In genomic region chr19:4653793-4654436, GRCh38 we compare ENCODE assay signal across 35 cellular contexts. TPM values are rescaled to one million over a fixed set of nuclear protein-coding genes. Genes with fewer than 3 reads are reported as not detected.
DNase-seq lines count a peak whose midpoint lies in the region; ATAC-seq, FAIRE-seq and TF ChIP-seq lines count a peak whose summit lies in the region.
"Had no signal": no experiment of that assay in that cellular context is flagged by ENCODE, and none has a peak within 500 bp of the region (broad histone marks: within the 10 kb centered on the region; RNA-seq: fewer than 3 reads in every experiment).

No MANE protein-coding gene starts in this region.

- H3K9me3 ChIP-seq in BLaER1 (no peaks in the 10 kb centered on the region), H9 (ENCODE audit: control insufficient read depth, low read depth, low read length) (no peaks in the 10 kb centered on the region), GM12878 (replicated peaks; ENCODE audit: control insufficient read depth, insufficient read depth, low read length) (no peaks in the 10 kb centered on the region), liver (ENCODE audit: control insufficient read depth in 4 of 4, low read length in 3 of 4) (no peaks in the 10 kb centered on the region), left lung (no peaks in the 10 kb centered on the region)
- H3K9me3 ChIP-seq in CD8-positive, alpha-beta T cell (ENCODE audit: low read length) = no peaks in the 10 kb centered on the region

- no peak overlapping the region for H3K14ac ChIP-seq in H9 (ENCODE audit: insufficient read depth, low read length)

- SMC1A ChIA-PET in GM12878 (lab: Charles Lee; ENCODE audit: uncharacterized antibody, unreplicated experiment) = no interaction called here

- no peak for TF ChIP-seq EP300 in GM12878 (IDR thresholded peaks at IDR 0.05; ENCODE audit: borderline replicate concordance in 1 of 2, control insufficient read depth in 1 of 2, low read depth in 2 of 2, low read length in 2 of 2)

- no peaks in the 10 kb centered on the region for H3K9me3 Mint-ChIP-seq in H9
- H3K9me3 Mint-ChIP-seq in CD8-positive, alpha-beta T cell = no peaks in the 10 kb centered on the region
- H3K9me3 Mint-ChIP-seq: activated T-helper 17 cell treated with anti-CD3 and anti-CD28 coated beads, Interleukin-2, amount 50 U/mL, for 72 hours; naive B cell; stimulated activated naive CD8-positive, alpha-beta T cell treated with anti-CD3 and anti-CD28 coated beads, Interleukin-15, amount 100 ng/mL, for 72 hours had no signal

- no peak overlapping the region for H3K27ac ChIP-seq in BLaER1
- H3K27ac ChIP-seq in H9 (ENCODE audit: insufficient read length, low read depth, low read length) = no peak overlapping the region
- no peak overlapping the region for H3K27ac ChIP-seq in GM12878 (ENCODE audit: control insufficient read depth, insufficient read depth)
- H3K27ac ChIP-seq in liver (ENCODE audit: low read depth in 1 of 2, low read length in 2 of 2) = peak overlapping the region; percentile 75 to 88
- H3K27ac ChIP-seq in left lung = no peak overlapping the region
- no peak overlapping the region for H3K27ac ChIP-seq in CD8-positive, alpha-beta T cell (ENCODE audit: low read depth, low read length)
- H3K27ac ChIP-seq: VCaP had no signal

- no peak overlapping the region for H3K4me3 Mint-ChIP-seq in H9
- no peak overlapping the region for H3K4me3 Mint-ChIP-seq in CD8-positive, alpha-beta T cell
- H3K4me3 Mint-ChIP-seq: activated CD8-positive, alpha-beta T cell treated with anti-CD3 and anti-CD28 coated beads, Interleukin-2, amount 10 ng/mL, durations not matched to agents 7 days and 5 days; activated T-helper 17 cell treated with anti-CD3 and anti-CD28 coated beads, Interleukin-2, amount 50 U/mL, for 72 hours; brain; stimulated activated naive CD8-positive, alpha-beta T cell treated with anti-CD3 and anti-CD28 coated beads, Interleukin-15, amount 100 ng/mL, for 72 hours had no signal

- H3K18ac ChIP-seq in H9 (ENCODE audit: insufficient read length, low read depth, low read length) = no peak overlapping the region

- H3K79me1 ChIP-seq in H9 (ENCODE audit: insufficient read depth, low read depth, low read length, poor library complexity, severe bottlenecking) = no peaks in the 10 kb centered on the region

- WGBS in H9 (ENCODE audit: extremely low coverage, insufficient read length, low lambda C conversion rate) = no CpG with 5 or more reads among the region's 13 CpGs
- WGBS in GM12878 (ENCODE audit: insufficient coverage, insufficient replicate concordance, low lambda C conversion rate, missing lambda C conversion rate) = 95% methylated on average over 13 of the region's 13 CpGs
- WGBS in liver = 67% methylated on average over 13 of the region's 13 CpGs

- H3K4me2 ChIP-seq in BLaER1 (no peak overlapping the region), H9 (ENCODE audit: insufficient read depth, insufficient read length, low read length) (no peak overlapping the region), GM12878 (ENCODE audit: control insufficient read depth, insufficient read depth) (no peak overlapping the region)

- peak overlapping the region in 2 of 3 experiments; percentile 64 to 79; a peak in 3 of 7 replicates for H3K27ac Mint-ChIP-seq in H9
- H3K27ac Mint-ChIP-seq in CD8-positive, alpha-beta T cell = no peak overlapping the region

- no peak overlapping the region for H3K4ac ChIP-seq in H9 (ENCODE audit: low read depth, low read length)

- H3K56ac ChIP-seq in H9 (ENCODE audit: insufficient read length, low read depth, low read length) = no peak overlapping the region

- H2BK20ac ChIP-seq in H9 (ENCODE audit: low read depth, low read length, poor library complexity, severe bottlenecking) = no peak overlapping the region

- H3K4me1 Mint-ChIP-seq in H9 = peaks cover 5 to 6% of the 10 kb centered on the region in 2 experiments; a peak in 3 of 4 replicates
- H3K4me1 Mint-ChIP-seq in CD8-positive, alpha-beta T cell (ENCODE audit: low read depth) = peaks cover 2% of the 10 kb centered on the region
- H3K4me1 Mint-ChIP-seq: activated T-helper 17 cell treated with anti-CD3 and anti-CD28 coated beads, Interleukin-2, amount 50 U/mL, for 72 hours; brain had no signal

- RAD21 ChIA-PET in GM12878 (lab: Charles Lee; ENCODE audit: unreplicated experiment) = no interaction called here

- H3K36me3 Mint-ChIP-seq in H9 (ENCODE audit: insufficient read depth in 1 of 3, low read depth in 3 of 3) = peaks cover 5 to 24% (median 13%) of the 10 kb centered on the region in 3 experiments; a peak in 6 of 7 replicates
- H3K36me3 Mint-ChIP-seq in CD8-positive, alpha-beta T cell = peaks cover 47% of the 10 kb centered on the region

- no peak overlapping the region for H2BK15ac ChIP-seq in H9 (ENCODE audit: low read depth, low read length)

- H3K79me2 ChIP-seq in H9 (ENCODE audit: insufficient read depth, low read length) (no peaks in the 10 kb centered on the region), GM12878 (ENCODE audit: control insufficient read depth, insufficient read depth, low read length) (no peaks in the 10 kb centered on the region; the same call in 1 of the 2 replicates)

- no peak overlapping the region for H2AFZ ChIP-seq in H9 (ENCODE audit: low read length)
- H2AFZ ChIP-seq in GM12878 (ENCODE audit: control insufficient read depth, low read depth, low read length) = no peak overlapping the region

- CTCF ChIA-PET in GM12878 (lab: Yijun Ruan, JAX) = no interaction called here
- CTCF ChIA-PET in CD8-positive, alpha-beta T cell (lab: Charles Lee) = interaction anchor here (1.2 to 1.8 kb wide), 2 partner anchors 17 to 78 kb away, joined by 3 to 8 read pairs; no protein-coding TSS in a partner anchor

- TF ChIP-seq POLR2A in GM12878 (IDR thresholded peaks at IDR 0.05; ENCODE audit: low read depth, low read length) = peak; percentile 27

- no peaks in the 10 kb centered on the region for H3K27me3 Mint-ChIP-seq in H9 (ENCODE audit: low read depth)
- H3K27me3 Mint-ChIP-seq in CD8-positive, alpha-beta T cell (ENCODE audit: low read depth) = no peaks in the 10 kb centered on the region
- H3K27me3 Mint-ChIP-seq: activated T-helper 17 cell treated with anti-CD3 and anti-CD28 coated beads, Interleukin-2, amount 50 U/mL, for 72 hours; brain; naive B cell; stimulated activated naive CD8-positive, alpha-beta T cell treated with anti-CD3 and anti-CD28 coated beads, Interleukin-15, amount 100 ng/mL, for 72 hours had no signal

- no peak overlapping the region for H2AK5ac ChIP-seq in H9 (ENCODE audit: insufficient read length, low read length)

- H3K36me3 ChIP-seq in BLaER1 = peaks cover 94% of the 10 kb centered on the region
- H3K36me3 ChIP-seq in GM12878 (ENCODE audit: control insufficient read depth in 2 of 2, insufficient read depth in 2 of 2, low read length in 1 of 2) = peaks cover 8 to 9% of the 10 kb centered on the region in 2 experiments; a peak in 3 of 4 replicates
- H3K36me3 ChIP-seq in liver (ENCODE audit: control insufficient read depth in 4 of 4, insufficient read depth in 3 of 4, low read depth in 1 of 4, low read length in 3 of 4) = peaks cover 10 to 28% (median 18%) of the 10 kb centered on the region in 4 donors
- peaks cover 0 to 67% of the 10 kb centered on the region in 2 donors for H3K36me3 ChIP-seq in left lung
- peaks cover 12% of the 10 kb centered on the region for H3K36me3 ChIP-seq in CD8-positive, alpha-beta T cell (ENCODE audit: insufficient read depth, low read length)

- H3K9ac ChIP-seq in BLaER1 (0 out of 2 replicates have a peak overlapping the region, but pooled peaks have one; percentile 10), H9 (ENCODE audit: extremely low read depth, insufficient read length, low read length) (no peak overlapping the region), GM12878 (ENCODE audit: control insufficient read depth, insufficient read depth, low read length) (no peak overlapping the region), liver (ENCODE audit: low read depth in 1 of 2, low read length in 2 of 2) (no peak overlapping the region)

- DNase-seq in H9 (no peak), GM12878 (ENCODE audit: low read depth, low spot score) (no peak), left lung (no peak), T-helper 1 cell (no peak)
- no peak for DNase-seq in CD8-positive, alpha-beta T cell
- DNase-seq: activated CD4-positive, alpha-beta T cell treated with anti-CD3 and anti-CD28 coated beads for 4 hours; activated CD8-positive, alpha-beta T cell treated with anti-CD3 and anti-CD28 coated beads, Interleukin-2, amount 10 ng/mL, durations not matched to agents 7 days and 5 days; activated naive CD4-positive, alpha-beta T cell treated with anti-CD3 and anti-CD28 coated beads, Interleukin-2, amount 50 U/mL, for 16 hours; DMS79; effector CD4-positive, alpha-beta T cell; H7; hippocampal formation; Kasumi-1; left colon; naive B cell; NCI-H1417 treated with DMSO at 0.1 percent for 48 hours; NCI-H2029 treated with DMSO at 0.1 percent for 48 hours; NCI-H2227 treated with DMSO at 0.1 percent for 48 hours; NCI-H526 treated with DMSO at 0.1 percent for 48 hours; NK-92 treated with Interleukin-12 subunit alpha and Interleukin-12 subunit beta, amount 100 ng/mL, for 24 hours; SIG-M5; spleen; stimulated activated CD4-positive, alpha-beta T cell treated with anti-CD3 and anti-CD28 coated beads, Interleukin-2, amount 100 ng/mL, for 24 hours; stimulated activated naive CD8-positive, alpha-beta T cell treated with anti-CD3 and anti-CD28 coated beads, Interleukin-15, amount 100 ng/mL, for 72 hours; T1000 had no signal

- H3K23ac ChIP-seq in H9 (ENCODE audit: insufficient read length, low read depth, low read length) = no peak overlapping the region

- H4K91ac ChIP-seq in H9 (ENCODE audit: insufficient read length, low read depth, low read length) = no peak overlapping the region

- no peak overlapping the region for H3T11ph ChIP-seq in H9 (ENCODE audit: low read length)

- H4K20me1 ChIP-seq in BLaER1 = peaks cover 49% of the 10 kb centered on the region
- no peaks in the 10 kb centered on the region for H4K20me1 ChIP-seq in H9 (ENCODE audit: control insufficient read depth, insufficient read depth, insufficient read length)
- no peaks in the 10 kb centered on the region for H4K20me1 ChIP-seq in GM12878 (ENCODE audit: control insufficient read depth, insufficient read depth)

- ATAC-seq in GM12878 (no peak), left lung (no peak)
- ATAC-seq in CD8-positive, alpha-beta T cell = no peak
- ATAC-seq: activated CD8-positive, alpha-beta T cell treated with anti-CD3 and anti-CD28 coated beads, Interleukin-2, amount 10 ng/mL, durations not matched to agents 7 days and 5 days; activated T-helper 17 cell treated with anti-CD3 and anti-CD28 coated beads, Interleukin-2, amount 50 U/mL, for 72 hours; gastroesophageal sphincter; Panc1; right cardiac atrium; stimulated activated naive CD8-positive, alpha-beta T cell treated with anti-CD3 and anti-CD28 coated beads, Interleukin-15, amount 100 ng/mL, for 72 hours had no signal

- intact Hi-C loops in GM12878 (cut with micrococcal nuclease; ENCODE audit: unreplicated experiment) (no loop called here), left lung (cut with DNase I) (no loop called here)
- intact Hi-C loops in CD8-positive, alpha-beta T cell (cut with DNase I, micrococcal nuclease) = no loop called here

- no peak overlapping the region for H2BK120ac ChIP-seq in H9 (ENCODE audit: low read depth, low read length, poor library complexity, severe bottlenecking)

- H3K4me1 ChIP-seq in BLaER1 = peaks cover 35% of the 10 kb centered on the region
- H3K4me1 ChIP-seq in H9 (ENCODE audit: insufficient read depth, low read length) = no peaks in the 10 kb centered on the region
- H3K4me1 ChIP-seq in GM12878 (ENCODE audit: control insufficient read depth, insufficient read depth, low read length) = no peaks in the 10 kb centered on the region
- peaks cover 5 to 42% (median 32%) of the 10 kb centered on the region in 4 donors for H3K4me1 ChIP-seq in liver (ENCODE audit: control insufficient read depth in 4 of 4, insufficient read depth in 4 of 4, low read length in 3 of 4)
- H3K4me1 ChIP-seq in left lung = no peaks in the 10 kb centered on the region
- H3K4me1 ChIP-seq in CD8-positive, alpha-beta T cell (ENCODE audit: insufficient read depth, low read length) = no peaks in the 10 kb centered on the region

- no peaks in the 10 kb centered on the region for H3K23me2 ChIP-seq in H9 (ENCODE audit: insufficient read length, low read depth, low read length, poor library complexity, severe bottlenecking)

- POLR2A ChIA-PET in GM12878 (lab: Charles Lee) = no interaction called here
- POLR2A ChIA-PET in CD8-positive, alpha-beta T cell (lab: Charles Lee) = no interaction called here

- in situ Hi-C loops in GM12878 (cut with MboI) = no loop called here

- no peak for TF ChIP-seq CTCF in H9 (conservative IDR thresholded peaks at IDR 0.05)
- TF ChIP-seq CTCF in GM12878 (IDR thresholded peaks at IDR 0.05 in 2 of 3, conservative IDR thresholded peaks at IDR 0.05 in 1 of 3; ENCODE audit: control insufficient read depth in 2 of 3, extremely low read depth in 1 of 3, insufficient read depth in 1 of 3, low read depth in 3 of 3, low read length in 3 of 3) = no peak
- TF ChIP-seq CTCF in liver (IDR thresholded peaks at IDR 0.05; ENCODE audit: low read depth, low read length, missing input control) = no peak
- no peak for TF ChIP-seq CTCF in left lung (IDR thresholded peaks at IDR 0.05)
- no peak for TF ChIP-seq CTCF in CD8-positive, alpha-beta T cell (IDR thresholded peaks at IDR 0.05)

- H3K27me3 ChIP-seq in BLaER1 = no peaks in the 10 kb centered on the region
- H3K27me3 ChIP-seq in H9 (ENCODE audit: insufficient read depth, low read length) = no peaks in the 10 kb centered on the region
- no peaks in the 10 kb centered on the region for H3K27me3 ChIP-seq in GM12878 (replicated peaks in 1 of 2; ENCODE audit: control insufficient read depth in 2 of 2, insufficient read depth in 2 of 2, low read length in 1 of 2)
- no peaks in the 10 kb centered on the region for H3K27me3 ChIP-seq in liver (ENCODE audit: control insufficient read depth in 4 of 4, insufficient read depth in 4 of 4, low read length in 3 of 4)
- no peaks in the 10 kb centered on the region for H3K27me3 ChIP-seq in left lung
- no peaks in the 10 kb centered on the region for H3K27me3 ChIP-seq in CD8-positive, alpha-beta T cell (ENCODE audit: insufficient read depth, low read length)
- H3K27me3 ChIP-seq: gastroesophageal sphincter, spleen had no signal

- no TSS peak for BruUV-seq in GM12878 (replicated peaks; lab: Mats Ljungman, UMichigan)

- TF ChIP-seq RAD21 in GM12878 (IDR thresholded peaks at IDR 0.05; ENCODE audit: insufficient read depth, low read depth, low read length) (no peak), liver (IDR thresholded peaks at IDR 0.05) (no peak)

- H4K8ac ChIP-seq in H9 (replicated peaks; ENCODE audit: insufficient read length, low read depth, low read length) = no peak overlapping the region

- no peak overlapping the region for H2BK12ac ChIP-seq in H9 (ENCODE audit: insufficient read length, low read depth, low read length)

- no peak overlapping the region for H2BK5ac ChIP-seq in H9 (ENCODE audit: insufficient read length, low read length)

- no peak for FAIRE-seq in GM12878 (lab: Jason Lieb, UNC)
- FAIRE-seq: G401.6, urothelium cell line had no signal

- H4K5ac ChIP-seq in H9 (ENCODE audit: insufficient read length, low read depth, low read length) = no peak overlapping the region

- H3K4me3 ChIP-seq in BLaER1 (no peak overlapping the region), GM12878 (no peak overlapping the region), liver (ENCODE audit: low read depth in 1 of 3, low read length in 3 of 3) (no peak overlapping the region), left lung (no peak overlapping the region)
- H3K4me3 ChIP-seq in CD8-positive, alpha-beta T cell (ENCODE audit: low read depth, low read length) = no peak overlapping the region
- H3K4me3 ChIP-seq: gastroesophageal sphincter, spleen had no signal

RNA-seq across cellular contexts. Expression of gene TNFAIP8L1, which starts 14.6 kb away (rescaled TPM):
- total RNA-seq in H9 (2021) (3.5 and 4.2 TPM in 2 replicates), GM12878 (2014; rRNA removed) (5.0 TPM in 2 replicates), GM12878 (2014; rRNA removed; fragmentation: Illumina TruSeq; extraction: Trizol) (8.3 and 8.7 TPM in 2 replicates), GM12878 (2021) (12.7 and 14.3 TPM in 2 replicates), liver (10 to 100 TPM; 15.6 to 29.0 TPM), left lung (1 to 10 TPM; 5.9 to 8.6 TPM)
- total RNA-seq in GM12878 (2013; cell fraction: nucleolus; rRNA removed) = 17.9 and 19.3 TPM in 2 replicates
- 4.5 TPM for polyA plus RNA-seq in GM12878 (2011; ENCODE audit: low read depth)
- polyA plus RNA-seq in GM12878 (2011; rRNA removed) (7.6 and 9.0 TPM in 2 replicates), GM12878 (2014; fragmentation: Illumina TruSeq; extraction: Trizol) (4.6 and 8.6 TPM in 2 replicates), GM12878 (2014; fragmentation: Nextera tagmentation; extraction: Ambion mirVana) (1 to 10 TPM in 1 of 2 experiments, under 1 TPM in 1; 0.93 to 2.4 TPM), GM12878 (2014; rRNA removed) (12.4 and 13.1 TPM in 2 replicates), GM12878 (2016; fragmentation: Nextera tagmentation; extraction: Ambion mirVana) (1 to 10 TPM; 8.3 to 9.2 TPM), liver (10 to 100 TPM; 19.1 to 21.2 TPM)
- 14.0 and 14.6 TPM in 2 replicates for polyA plus RNA-seq in GM12878 (2011; cell fraction: cytosol; rRNA removed)
- 4.2 and 6.9 TPM in 2 replicates for polyA plus RNA-seq in GM12878 (2011; cell fraction: nucleus; rRNA removed)
- 7.7 and 9.0 TPM in 2 replicates for polyA plus RNA-seq in GM12878 (2012)
- 6.7 and 13.4 TPM in 2 replicates for polyA minus RNA-seq in GM12878 (2011; rRNA and poly(A)+ RNA removed)
- 5.9 and 6.3 TPM in 2 replicates for polyA minus RNA-seq in GM12878 (2011; cell fraction: cytosol; rRNA and poly(A)+ RNA removed)
- polyA minus RNA-seq in GM12878 (2011; cell fraction: nucleus; rRNA and poly(A)+ RNA removed) = 4.1 and 6.6 TPM in 2 replicates
- total RNA-seq in CD8-positive, alpha-beta T cell = 1 to 10 TPM; 4.3 to 4.5 TPM

RNA-seq across cellular contexts. Expression of gene MYDGF, which starts 16.2 kb away (rescaled TPM):
- total RNA-seq in H9 (2021) = 43.4 and 47.0 TPM in 2 replicates
- total RNA-seq in GM12878 (2013; cell fraction: nucleolus; rRNA removed) = 25.3 and 26.6 TPM in 2 replicates
- total RNA-seq in GM12878 (2014; rRNA removed) = 68.7 and 83.5 TPM in 2 replicates
- 46.0 and 50.2 TPM in 2 replicates for total RNA-seq in GM12878 (2014; rRNA removed; fragmentation: Illumina TruSeq; extraction: Trizol)
- 57.4 and 64.7 TPM in 2 replicates for total RNA-seq in GM12878 (2021)
- polyA plus RNA-seq in GM12878 (2011; ENCODE audit: low read depth) = 61.8 TPM
- 31.3 and 45.6 TPM in 2 replicates for polyA plus RNA-seq in GM12878 (2011; rRNA removed)
- polyA plus RNA-seq in GM12878 (2011; cell fraction: cytosol; rRNA removed) = 72.7 and 135 TPM in 2 replicates
- 44.9 and 47.5 TPM in 2 replicates for polyA plus RNA-seq in GM12878 (2011; cell fraction: nucleus; rRNA removed)
- 111 and 140 TPM in 2 replicates for polyA plus RNA-seq in GM12878 (2012)
- polyA plus RNA-seq in GM12878 (2014; fragmentation: Illumina TruSeq; extraction: Trizol) = 17.9 and 39.1 TPM in 2 replicates
- 10 to 100 TPM in 1 of 2 experiments, 1 to 10 TPM in 1; 2.3 to 18.5 TPM for polyA plus RNA-seq in GM12878 (2014; fragmentation: Nextera tagmentation; extraction: Ambion mirVana)
- 92.8 and 96.7 TPM in 2 replicates for polyA plus RNA-seq in GM12878 (2014; rRNA removed)
- polyA plus RNA-seq in GM12878 (2016; fragmentation: Nextera tagmentation; extraction: Ambion mirVana) = 100 to 1,000 TPM; 183 to 196 TPM
- 15.4 and 26.8 TPM in 2 replicates for polyA minus RNA-seq in GM12878 (2011; rRNA and poly(A)+ RNA removed)
- polyA minus RNA-seq in GM12878 (2011; cell fraction: cytosol; rRNA and poly(A)+ RNA removed) = 14.0 and 15.4 TPM in 2 replicates
- 7.4 and 12.1 TPM in 2 replicates for polyA minus RNA-seq in GM12878 (2011; cell fraction: nucleus; rRNA and poly(A)+ RNA removed)
- 10 to 100 TPM; 85.1 to 88.9 TPM for total RNA-seq in liver
- 100 to 1,000 TPM; 198 to 222 TPM for polyA plus RNA-seq in liver
- total RNA-seq in left lung = 100 to 1,000 TPM in 1 of 2 donors, 10 to 100 TPM in 1; 98.2 to 156 TPM
- total RNA-seq in CD8-positive, alpha-beta T cell = 10 to 100 TPM; 30.1 to 30.3 TPM

Comparison
In these comparisons a context has a peak if more than half of its experiments do, and no peak if none do; other contexts are left out.
1. H3K27ac ChIP-seq: peak in liver (2 of 2); none in BLaER1 (single experiment), H9 (single experiment), GM12878 (single experiment), left lung (0 of 2) and CD8-positive, alpha-beta T cell (single experiment).